Comparison of ENCODE assay signal across 10 cellular contexts in the genomic region with DNA sequence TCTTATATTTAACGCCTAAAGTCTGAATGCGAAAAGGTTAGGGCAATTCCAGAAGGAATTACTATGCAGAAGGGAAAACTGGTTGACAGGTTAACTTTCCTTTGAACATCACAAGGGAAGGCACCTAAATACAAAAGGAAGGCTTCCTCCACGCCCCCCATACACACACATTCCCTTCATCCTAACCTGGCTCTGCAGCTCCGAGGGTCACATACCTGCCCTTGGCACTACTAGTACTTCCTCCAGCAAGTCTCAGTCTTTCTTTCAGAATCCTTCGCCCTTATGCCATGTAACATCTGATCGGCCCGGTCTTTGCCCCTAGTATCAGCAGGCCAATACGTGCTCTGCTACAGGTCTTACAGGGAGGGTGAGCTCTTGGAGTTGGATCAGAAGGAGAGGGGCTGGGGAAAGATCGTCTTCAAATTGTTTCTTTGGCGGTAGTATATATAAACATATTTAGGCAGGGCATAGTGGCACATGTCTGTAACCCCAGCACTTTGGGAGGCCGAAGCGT. TPM values are rescaled to one million over a fixed set of nuclear protein-coding genes. Genes with fewer than 3 reads are reported as not detected.
DNase-seq lines count a peak whose midpoint lies in the region; ATAC-seq and TF ChIP-seq lines count a peak whose summit lies in the region.
"Had no signal": no experiment of that assay in that cellular context is flagged by ENCODE, and none has a peak within 500 bp of the region (broad histone marks: within the 10 kb centered on the region; RNA-seq: fewer than 3 reads in every experiment).

No MANE protein-coding gene starts in this region.

- H2AFZ ChIP-seq in mammary epithelial cell (ENCODE audit: low read depth, low read length) = no peak overlapping the region

- no peaks in the 10 kb centered on the region for H3K27me3 ChIP-seq in CD8-positive, alpha-beta T cell (ENCODE audit: insufficient read depth, low read length)
- H3K27me3 ChIP-seq in mammary epithelial cell (ENCODE audit: insufficient read depth, low read length) = no peaks in the 10 kb centered on the region

- H3K9me3 ChIP-seq in CD8-positive, alpha-beta T cell (ENCODE audit: low read length) = no peaks in the 10 kb centered on the region
- H3K9me3 ChIP-seq in mammary epithelial cell (replicated peaks; ENCODE audit: insufficient read depth, low read length) = no peaks in the 10 kb centered on the region

- DNase-seq in CD8-positive, alpha-beta T cell = no peak
- DNase-seq in mammary epithelial cell = no peak
- DNase-seq in neural crest cell (ENCODE audit: low read depth, low spot score) = no peak
- DNase-seq in NCI-H1694 (lab: John Stamatoyannopoulos, UW) = no peak
- DNase-seq in activated CD4-positive, CD25-positive, alpha-beta regulatory T cell (lab: John Stamatoyannopoulos, UW) = no peak
- DNase-seq in DMS153 (lab: John Stamatoyannopoulos, UW) = no peak
- DNase-seq: GOT3, KBM-7 had no signal

- H3K27ac Mint-ChIP-seq in CD8-positive, alpha-beta T cell = peak overlapping the region; percentile 61
- H3K27ac Mint-ChIP-seq in IgD-negative memory B cell (peak overlapping the region; percentile 45 to 98 (median 97)), neural crest cell (ENCODE audit: unreplicated experiment) (peak overlapping the region; percentile 99)

- no peaks in the 10 kb centered on the region for H4K20me1 ChIP-seq in mammary epithelial cell (ENCODE audit: insufficient read depth, low read length)

- 90% methylated on average over 10 of the region's 12 CpGs for WGBS in mammary epithelial cell (ENCODE audit: low coverage, missing lambda C conversion rate)

- no peak overlapping the region for H3K9ac ChIP-seq in mammary epithelial cell (ENCODE audit: insufficient read depth, low read length)

- H3K4me3 Mint-ChIP-seq in CD8-positive, alpha-beta T cell = peak overlapping the region; percentile 29
- H3K4me3 Mint-ChIP-seq in IgD-negative memory B cell = peak overlapping the region; percentile 9 to 99 (median 85)
- H3K4me3 Mint-ChIP-seq in neural crest cell = peak overlapping the region; percentile 96

- H3K4me1 ChIP-seq in CD8-positive, alpha-beta T cell (ENCODE audit: insufficient read depth, low read length) = peaks cover 8% of the 10 kb centered on the region
- peaks cover 20% of the 10 kb centered on the region for H3K4me1 ChIP-seq in mammary epithelial cell (ENCODE audit: insufficient read depth, low read length)

- no peaks in the 10 kb centered on the region for H3K36me3 ChIP-seq in CD8-positive, alpha-beta T cell (ENCODE audit: insufficient read depth, low read length)
- H3K36me3 ChIP-seq in mammary epithelial cell (ENCODE audit: insufficient read depth, low read length) = no peaks in the 10 kb centered on the region

- dilution Hi-C loops in mammary epithelial cell (cut with HindIII; ENCODE audit: low sequenced_read_pairs) = no loop called here

- peaks cover 8% of the 10 kb centered on the region for H3K36me3 Mint-ChIP-seq in CD8-positive, alpha-beta T cell
- H3K36me3 Mint-ChIP-seq in IgD-negative memory B cell (peaks cover 1% of the 10 kb centered on the region), neural crest cell (ENCODE audit: low read depth) (no peaks in the 10 kb centered on the region)

- intact Hi-C loops in CD8-positive, alpha-beta T cell (cut with DNase I, micrococcal nuclease) = loop anchor here (5.0 kb wide), 3 partner anchors 35 to 275 kb away; no protein-coding TSS in a partner anchor
- intact Hi-C loops in mammary epithelial cell (cut with micrococcal nuclease) = no loop called here

- peak overlapping the region; percentile 80 for H3K4me2 ChIP-seq in mammary epithelial cell (ENCODE audit: insufficient read depth, low read depth, low read length)

- POLR2A ChIA-PET in CD8-positive, alpha-beta T cell (lab: Charles Lee) = interaction anchor here (2.0 kb wide), 1 partner anchor 102 kb away, joined by 17 read pairs; the partner anchor contains the start of genes ATPSCKMT and CCT5

- in situ Hi-C loops in mammary epithelial cell (cut with MboI; ENCODE audit: low sequenced_read_pairs in 2 of 2) = loop anchor here in 1 of 2 donors (5.0 kb wide), 1 partner anchor 65 kb away; no protein-coding TSS in a partner anchor

- H3K79me2 ChIP-seq in mammary epithelial cell (ENCODE audit: insufficient read depth, low read length) = peaks cover 41% of the 10 kb centered on the region

- H3K4me1 Mint-ChIP-seq in CD8-positive, alpha-beta T cell (ENCODE audit: low read depth) = peaks cover 35% of the 10 kb centered on the region
- H3K4me1 Mint-ChIP-seq in IgD-negative memory B cell = peaks cover 16 to 31% (median 19%) of the 10 kb centered on the region in 3 donors
- peaks cover 37% of the 10 kb centered on the region for H3K4me1 Mint-ChIP-seq in neural crest cell

- CTCF ChIA-PET in CD8-positive, alpha-beta T cell (lab: Charles Lee) = no interaction called here
- CTCF ChIA-PET in mammary epithelial cell (lab: Charles Lee; ENCODE audit: low non-redundant PET) = no interaction called here

- BruUV-seq in mammary epithelial cell (replicated peaks; lab: Mats Ljungman, UMichigan) = no TSS peak

- H3K27ac ChIP-seq in CD8-positive, alpha-beta T cell (ENCODE audit: low read depth, low read length) = no peak overlapping the region
- peak overlapping the region; percentile 94 for H3K27ac ChIP-seq in mammary epithelial cell (ENCODE audit: insufficient read depth, low read depth, low read length)

- H3K27me3 Mint-ChIP-seq in CD8-positive, alpha-beta T cell (ENCODE audit: low read depth) = no peaks in the 10 kb centered on the region
- H3K27me3 Mint-ChIP-seq in IgD-negative memory B cell (no peaks in the 10 kb centered on the region), neural crest cell (ENCODE audit: low read depth) (no peaks in the 10 kb centered on the region)

- no peaks in the 10 kb centered on the region for H3K9me3 Mint-ChIP-seq in CD8-positive, alpha-beta T cell
- H3K9me3 Mint-ChIP-seq in IgD-negative memory B cell = no peaks in the 10 kb centered on the region
- H3K9me3 Mint-ChIP-seq in neural crest cell = no peaks in the 10 kb centered on the region

- H3K4me3 ChIP-seq in CD8-positive, alpha-beta T cell (ENCODE audit: low read depth, low read length) = no peak overlapping the region
- H3K4me3 ChIP-seq in mammary epithelial cell (replicated peaks in 1 of 3; ENCODE audit: insufficient read depth in 1 of 3, low read depth in 2 of 3, low read length in 3 of 3) = no peak overlapping the region

- TF ChIP-seq CTCF in CD8-positive, alpha-beta T cell (IDR thresholded peaks at IDR 0.05) = no peak
- no peak for TF ChIP-seq CTCF in mammary epithelial cell (conservative IDR thresholded peaks at IDR 0.05 in 1 of 2, IDR thresholded peaks at IDR 0.05 in 1 of 2; ENCODE audit: extremely low read depth in 1 of 2, insufficient read depth in 1 of 2, low read depth in 1 of 2, low read length in 2 of 2)
- TF ChIP-seq CTCF in neural crest cell (conservative IDR thresholded peaks at IDR 0.05) = no peak

- ATAC-seq in CD8-positive, alpha-beta T cell = no peak
- no peak for ATAC-seq in GM19035 (IDR thresholded peaks at IDR 0.05; ENCODE audit: unreplicated experiment)

RNA-seq across cellular contexts. Expression of gene MARCHF6, which starts 1.6 kb away (rescaled TPM):
- 100 to 1,000 TPM; 182 to 189 TPM for total RNA-seq in CD8-positive, alpha-beta T cell
- polyA plus RNA-seq in IgD-negative memory B cell = 39.3 TPM
- 100 to 1,000 TPM in 1 of 2 donors, 10 to 100 TPM in 1; 91.0 to 110 TPM for total RNA-seq in mammary epithelial cell
- polyA plus RNA-seq in mammary epithelial cell = 95.3 TPM
- 123 TPM for polyA minus RNA-seq in mammary epithelial cell
- 202 and 207 TPM in 2 replicates for total RNA-seq in neural crest cell

RNA-seq across cellular contexts. Expression of gene CMBL, which starts 44.2 kb away (rescaled TPM):
- total RNA-seq in CD8-positive, alpha-beta T cell = not detected
- polyA plus RNA-seq in IgD-negative memory B cell (not detected), mammary epithelial cell (28.8 TPM)
- total RNA-seq in mammary epithelial cell (10 to 100 TPM in 1 of 2 donors, 1 to 10 TPM in 1; 2.5 to 17.3 TPM), neural crest cell (22.2 and 24.0 TPM in 2 replicates)
- 37.3 TPM for polyA minus RNA-seq in mammary epithelial cell

Comparison
In these comparisons a context has a peak if more than half of its experiments do, and no peak if none do; other contexts are left out.
1. H3K4me3 Mint-ChIP-seq: peak in every context shown above with its lines; median percentile 96 in neural crest cell; 85 in IgD-negative memory B cell; 29 in CD8-positive, alpha-beta T cell.